8 cellular contexts compared by ENCODE assay signal in genomic region chr1:113929750-113930498, GRCh38. TPM values are rescaled to one million over a fixed set of nuclear protein-coding genes. Genes with fewer than 3 reads are reported as not detected.
DNase-seq lines count a peak whose midpoint lies in the region; ATAC-seq, FAIRE-seq and TF ChIP-seq lines count a peak whose summit lies in the region.

No MANE protein-coding gene starts in this region.

- peaks cover 6% of the 10 kb centered on the region for H3K9me3 Mint-ChIP-seq in glutamatergic neuron (ENCODE audit: unreplicated experiment)

- no peak for TF ChIP-seq CTCF in A549 (IDR thresholded peaks at IDR 0.05)
- no peak for TF ChIP-seq CTCF in glutamatergic neuron (IDR thresholded peaks at IDR 0.05; ENCODE audit: partially characterized antibody, unreplicated experiment)
- TF ChIP-seq CTCF in parathyroid adenoma (IDR thresholded peaks at IDR 0.05): no peak

- H3K4me2 ChIP-seq in A549: peak overlapping the region; percentile 90
- peak overlapping the region; percentile 97 for H3K4me2 ChIP-seq in parathyroid adenoma (ENCODE audit: low read length)

- H3K9ac ChIP-seq in parathyroid adenoma: peak overlapping the region; percentile 76

- peak overlapping the region; percentile 90 for H3K4me3 Mint-ChIP-seq in glutamatergic neuron (ENCODE audit: unreplicated experiment)

- H3K9me3 ChIP-seq in A549 (no peaks in the 10 kb centered on the region), parathyroid adenoma (ENCODE audit: control insufficient read depth, low read length) (no peaks in the 10 kb centered on the region)

- TF ChIP-seq RAD21 in A549 (conservative IDR thresholded peaks at IDR 0.05 in 1 of 2, IDR thresholded peaks at IDR 0.05 in 1 of 2): no peak

- POLR2A ChIA-PET in A549 (lab: Yijun Ruan, JAX): interaction anchor here (1.0 to 3.7 kb wide), 4 partner anchors 20 to 172 kb away, joined by 3 to 32 read pairs (median 8); partner anchors contain the start of genes AP4B1, DCLRE1B and RSBN1

- H3K4me1 ChIP-seq in A549 (peaks cover 21% of the 10 kb centered on the region), parathyroid adenoma (peaks cover 6% of the 10 kb centered on the region), urinary bladder (ENCODE audit: insufficient read depth) (no peaks in the 10 kb centered on the region)

- FAIRE-seq in A549 (lab: Jason Lieb, UNC) (no peak), GM18507 (lab: Jason Lieb, UNC) (peak; percentile 45)

- TF ChIP-seq POLR2A in A549 (IDR thresholded peaks at IDR 0.05; ENCODE audit: low read length): no peak

- peaks cover 13% of the 10 kb centered on the region for H3K27me3 Mint-ChIP-seq in glutamatergic neuron (ENCODE audit: unreplicated experiment)

- H3K27ac ChIP-seq in A549: peak overlapping the region; percentile 84 to 97
- peak overlapping the region; percentile 92 for H3K27ac ChIP-seq in parathyroid adenoma
- H3K27ac ChIP-seq in urinary bladder (ENCODE audit: low read depth): peak overlapping the region; percentile 93

- no peak for TF ChIP-seq EP300 in A549 (IDR thresholded peaks at IDR 0.05)

- peak; percentile 69 to 78 for ATAC-seq in A549
- ATAC-seq in HG03025 (IDR thresholded peaks at IDR 0.05; ENCODE audit: low FRiP score, unreplicated experiment): peak; percentile 47

- H3K4me1 Mint-ChIP-seq in glutamatergic neuron (ENCODE audit: low read depth, unreplicated experiment): peaks cover 19% of the 10 kb centered on the region

- H3K27ac Mint-ChIP-seq in glutamatergic neuron (ENCODE audit: unreplicated experiment): peak overlapping the region; percentile 70

- H3K36me3 Mint-ChIP-seq in glutamatergic neuron (ENCODE audit: unreplicated experiment): no peaks in the 10 kb centered on the region

- H3K36me3 ChIP-seq in parathyroid adenoma (ENCODE audit: control insufficient read depth, insufficient read depth, low read length): no peaks in the 10 kb centered on the region
- H3K36me3 ChIP-seq in urinary bladder (ENCODE audit: insufficient read depth): no peaks in the 10 kb centered on the region

- DNase-seq in A549 (ENCODE audit: low read depth in 1 of 2, low spot score in 1 of 2): peak in 1 of 2 experiments; percentile 25
- DNase-seq in GM18507 (ENCODE audit: extremely low spot score, insufficient read length, low read depth): no peak
- peak; percentile 42 for DNase-seq in RPMI7951 (ENCODE audit: low read depth)
- peak; percentile 71 for DNase-seq in activated naive CD4-positive, alpha-beta T cell treated with Interleukin-2 at 50 U/mL for 16 hours
- DNase-seq in glutamatergic neuron: peak; percentile 61

- peaks cover 10% of the 10 kb centered on the region for H3K79me2 ChIP-seq in parathyroid adenoma

- CTCF ChIA-PET in A549 (lab: Yijun Ruan, JAX): interaction anchor here (0.6 to 2.3 kb wide), 8 partner anchors 12 to 95 kb away, joined by 3 to 9 read pairs (median 4); partner anchors contain the start of genes AP4B1 and DCLRE1B

- no peaks in the 10 kb centered on the region for H3K27me3 ChIP-seq in parathyroid adenoma (ENCODE audit: control insufficient read depth, insufficient read depth, low read length)

- WGBS in A549 (ENCODE audit: missing lambda C conversion rate): 0% methylated on average over 13 of the region's 64 CpGs
- WGBS in urinary bladder: under 1% methylated on average over 64 of the region's 64 CpGs

- H3K4me3 ChIP-seq in A549: peak overlapping the region; percentile 96
- peak overlapping the region; percentile 86 for H3K4me3 ChIP-seq in parathyroid adenoma (ENCODE audit: low read depth, low read length)
- H3K4me3 ChIP-seq in urinary bladder (ENCODE audit: low read depth, low read length): peak overlapping the region; percentile 93

- H2AFZ ChIP-seq in parathyroid adenoma: peak overlapping the region; percentile 93

TF ChIP-seq in A549, 52 proteins besides CTCF, POLR2A, EP300 and RAD21:
- no peak for TF ChIP-seq FOXS1 (CRISPR knock-in tag; IDR thresholded peaks at IDR 0.05)
- TF ChIP-seq EHF (CRISPR knock-in tag; IDR thresholded peaks at IDR 0.05): no peak
- no peak for TF ChIP-seq TFCP2L1 (CRISPR knock-in tag; IDR thresholded peaks at IDR 0.05)
- no peak for TF ChIP-seq RFX5 (IDR thresholded peaks at IDR 0.05)

RNA-seq across cellular contexts. Expression of gene HIPK1, which starts 0.8 kb away (rescaled TPM):
- polyA plus RNA-seq in A549 (2011; rRNA removed) (27.4 and 35.9 TPM in 2 replicates), A549 (2017; fragmentation: RNase III; extraction: RNeasy Plus Mini Kit Qiagen cat#74134 plus additional on column Dnase treatment) (11.1 to 11.5 TPM (median 11.3 TPM) in 3 replicates), urinary bladder (23.5 TPM)
- 9.2 and 13.5 TPM in 2 replicates for polyA plus RNA-seq in A549 (2012; cell fraction: cytosol; rRNA removed)
- 13.4 and 14.3 TPM in 2 replicates for polyA plus RNA-seq in A549 (2012; cell fraction: nucleus; rRNA removed)
- polyA minus RNA-seq in A549 (2011; rRNA and poly(A)+ RNA removed): 86.3 and 103 TPM in 2 replicates
- 18.2 and 23.6 TPM in 2 replicates for total RNA-seq in RPMI7951 (2014; rRNA removed; shearing (Covaris generic))
- total RNA-seq in glutamatergic neuron (ENCODE audit: unreplicated experiment) (41.0 TPM), urinary bladder (41.7 TPM)

RNA-seq across cellular contexts. Expression of gene DCLRE1B, which starts 24.8 kb away (rescaled TPM):
- 4.8 and 6.3 TPM in 2 replicates for polyA plus RNA-seq in A549 (2011; rRNA removed)
- polyA plus RNA-seq in A549 (2012; cell fraction: cytosol; rRNA removed): 3.8 and 5.1 TPM in 2 replicates
- polyA plus RNA-seq in A549 (2012; cell fraction: nucleus; rRNA removed): 2.6 TPM in 2 replicates
- 5.5 to 6.4 TPM (median 5.7 TPM) in 3 replicates for polyA plus RNA-seq in A549 (2017; fragmentation: RNase III; extraction: RNeasy Plus Mini Kit Qiagen cat#74134 plus additional on column Dnase treatment)
- polyA minus RNA-seq in A549 (2011; rRNA and poly(A)+ RNA removed): 5.5 and 6.7 TPM in 2 replicates
- 15.7 and 21.5 TPM in 2 replicates for total RNA-seq in RPMI7951 (2014; rRNA removed; shearing (Covaris generic))
- total RNA-seq in glutamatergic neuron (ENCODE audit: unreplicated experiment): 6.1 TPM
- total RNA-seq in urinary bladder: 5.0 TPM
- polyA plus RNA-seq in urinary bladder: 5.1 TPM

RNA-seq across cellular contexts. Expression of gene AP4B1, which starts 25.3 kb away (rescaled TPM):
- polyA plus RNA-seq in A549 (2011; rRNA removed): 11.9 and 12.0 TPM in 2 replicates
- polyA plus RNA-seq in A549 (2012; cell fraction: cytosol; rRNA removed): 5.3 and 5.6 TPM in 2 replicates
- polyA plus RNA-seq in A549 (2012; cell fraction: nucleus; rRNA removed): 8.3 and 12.4 TPM in 2 replicates
- 9.2 to 9.4 TPM (median 9.2 TPM) in 3 replicates for polyA plus RNA-seq in A549 (2017; fragmentation: RNase III; extraction: RNeasy Plus Mini Kit Qiagen cat#74134 plus additional on column Dnase treatment)
- polyA minus RNA-seq in A549 (2011; rRNA and poly(A)+ RNA removed): 13.3 and 13.9 TPM in 2 replicates
- total RNA-seq in RPMI7951 (2014; rRNA removed; shearing (Covaris generic)): 16.9 and 20.3 TPM in 2 replicates
- 31.1 TPM for total RNA-seq in glutamatergic neuron (ENCODE audit: unreplicated experiment)
- total RNA-seq in urinary bladder: 35.3 TPM
- polyA plus RNA-seq in urinary bladder: 9.2 TPM

RNA-seq across cellular contexts. Expression of gene BCL2L15, which starts 42.5 kb away (rescaled TPM):
- 2.3 and 3.1 TPM in 2 replicates for polyA plus RNA-seq in A549 (2011; rRNA removed)
- polyA plus RNA-seq in A549 (2012; cell fraction: cytosol; rRNA removed): 0.15 and 1.5 TPM in 2 replicates
- polyA plus RNA-seq in A549 (2012; cell fraction: nucleus; rRNA removed): 0.23 and 9.0 TPM in 2 replicates
- 0.79 to 2.1 TPM (median 0.87 TPM) in 3 replicates for polyA plus RNA-seq in A549 (2017; fragmentation: RNase III; extraction: RNeasy Plus Mini Kit Qiagen cat#74134 plus additional on column Dnase treatment)
- polyA minus RNA-seq in A549 (2011; rRNA and poly(A)+ RNA removed): 1.0 and 2.4 TPM in 2 replicates
- not detected in 2 replicates for total RNA-seq in RPMI7951 (2014; rRNA removed; shearing (Covaris generic))
- 1.8 TPM for total RNA-seq in glutamatergic neuron (ENCODE audit: unreplicated experiment)
- total RNA-seq in urinary bladder: 0.90 TPM
- 0.25 TPM for polyA plus RNA-seq in urinary bladder

RNA-seq across cellular contexts. Expression of gene OLFML3, which starts 49.4 kb away (rescaled TPM):
- 1.2 TPM in 2 replicates for polyA plus RNA-seq in A549 (2011; rRNA removed)
- 0.85 and 1.1 TPM in 2 replicates for polyA plus RNA-seq in A549 (2012; cell fraction: cytosol; rRNA removed)
- polyA plus RNA-seq in A549 (2012; cell fraction: nucleus; rRNA removed): 1.8 and 1.9 TPM in 2 replicates
- 6.6 to 9.3 TPM (median 8.0 TPM) in 3 replicates for polyA plus RNA-seq in A549 (2017; fragmentation: RNase III; extraction: RNeasy Plus Mini Kit Qiagen cat#74134 plus additional on column Dnase treatment)
- polyA minus RNA-seq in A549 (2011; rRNA and poly(A)+ RNA removed): 1.0 TPM in 2 replicates
- total RNA-seq in RPMI7951 (2014; rRNA removed; shearing (Covaris generic)): 9.1 and 9.7 TPM in 2 replicates
- 2.9 TPM for total RNA-seq in glutamatergic neuron (ENCODE audit: unreplicated experiment)
- 206 TPM for total RNA-seq in urinary bladder
- polyA plus RNA-seq in urinary bladder: 144 TPM
